ENCODE assay signal across 13 cellular contexts in the genomic region with DNA sequence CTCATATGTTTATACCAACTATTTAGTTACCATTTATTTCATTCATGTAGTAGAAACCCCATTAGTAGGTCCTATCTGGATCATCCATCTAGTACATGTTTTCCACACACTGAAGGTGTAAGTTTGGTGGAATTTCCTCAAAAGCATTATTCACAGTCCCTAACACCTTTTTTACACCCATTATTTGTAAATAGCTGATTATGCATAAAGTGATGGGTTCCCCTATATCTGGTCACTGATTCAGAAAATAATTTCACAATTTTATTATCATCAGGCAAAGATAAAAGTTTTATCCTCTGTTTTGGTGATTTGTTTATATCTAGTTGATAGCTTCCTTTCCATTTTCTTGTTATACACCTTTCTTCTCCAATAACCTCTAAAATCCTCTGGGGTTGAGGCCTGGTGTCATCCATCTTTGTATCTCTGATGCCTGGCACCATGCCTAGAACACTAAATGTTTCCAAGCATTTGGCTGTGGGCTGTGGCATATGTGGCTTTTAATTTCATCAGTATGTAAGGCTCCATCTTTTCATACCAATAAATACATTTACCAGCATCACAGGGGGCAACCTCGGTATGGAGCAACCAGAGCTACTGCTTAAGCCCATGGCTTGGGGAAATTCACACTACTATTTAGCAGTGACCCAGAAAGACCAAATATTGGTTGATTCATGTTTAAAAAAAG.
DNase-seq lines count a peak whose midpoint lies in the region; ATAC-seq and TF ChIP-seq lines count a peak whose summit lies in the region.
"Had no signal": no experiment of that assay in that cellular context is flagged by ENCODE, and none has a peak within 500 bp of the region (broad histone marks: within the 10 kb centered on the region; RNA-seq: fewer than 3 reads in every experiment).

No MANE protein-coding gene starts in this region.

- peak; percentile 93 for DNase-seq in DMS 273 (lab: John Stamatoyannopoulos, UW; ENCODE audit: unreplicated experiment)
- DNase-seq in NCI-H1105 treated with DMSO at 0.1 percent for 48 hours (lab: John Stamatoyannopoulos, UW), result peak; percentile 27
- DNase-seq in NCI-H2171 (lab: John Stamatoyannopoulos, UW), result peak; percentile 95
- peak; percentile 41 for DNase-seq in astrocyte of the cerebellum (ENCODE audit: low read depth)
- no peak for DNase-seq in GM10266 (ENCODE audit: extremely low spot score)
- DNase-seq in nucleus accumbens (lab: John Stamatoyannopoulos, UW), result no peak
- DNase-seq: H9, Karpas-422, MM.1S, NCI-H187 treated with DMSO at 0.1 percent for 48 hours, SIG-M5 had no signal

- no peak for ATAC-seq in GM19328 (IDR thresholded peaks at IDR 0.05; ENCODE audit: unreplicated experiment)

- no peak overlapping the region for H3K4me3 ChIP-seq in astrocyte of the cerebellum (ENCODE audit: low read depth, low read length)
- H3K4me3 ChIP-seq: BLaER1 had no signal

- in situ Hi-C loops in astrocyte of the cerebellum (cut with HindIII; ENCODE audit: low sequenced_read_pairs), result no loop called here

- TF ChIP-seq CTCF in astrocyte of the cerebellum (IDR thresholded peaks at IDR 0.05; ENCODE audit: low read depth, low read length, missing control alignments), result no peak
- TF ChIP-seq CTCF in GM10266 (IDR thresholded peaks at IDR 0.05; ENCODE audit: control insufficient read depth, insufficient read depth, low read depth, missing control alignments), result no peak

Comparison
In these comparisons a context has a peak if more than half of its experiments do, and no peak if none do; other contexts are left out.
1. DNase-seq: peak in DMS 273 (single experiment), NCI-H1105 treated with DMSO at 0.1 percent for 48 hours (single experiment), NCI-H2171 (single experiment) and astrocyte of the cerebellum (single experiment); none in GM10266 (single experiment) and nucleus accumbens (0 of 56).